Comparison of ENCODE assay signal across 28 cellular contexts in genomic region chr2:104847821-104848160, GRCh38. TPM values are rescaled to one million over a fixed set of nuclear protein-coding genes. Genes with fewer than 3 reads are reported as not detected.
DNase-seq lines count a peak whose midpoint lies in the region; TF ChIP-seq lines count a peak whose summit lies in the region.
"Had no signal": no experiment of that assay in that cellular context is flagged by ENCODE, and none has a peak within 500 bp of the region (broad histone marks: within the 10 kb centered on the region; RNA-seq: fewer than 3 reads in every experiment).

No MANE protein-coding gene starts in this region.

- no peaks in the 10 kb centered on the region for H3K9me3 Mint-ChIP-seq in nephron
- H3K9me3 Mint-ChIP-seq: CD4-positive, alpha-beta T cell had no signal

- DNase-seq in dorsolateral prefrontal cortex, result no peak
- peak; percentile 75 for DNase-seq in superior temporal gyrus (ENCODE audit: extremely low spot score)
- no peak for DNase-seq in epidermal melanocyte (ENCODE audit: insufficient read length, low spot score)
- DNase-seq in retina, result no peak
- no peak for DNase-seq in NCI-H2196 treated with DMSO at 0.1 percent for 48 hours (lab: John Stamatoyannopoulos, UW; ENCODE audit: unreplicated experiment)
- no peak for DNase-seq in NCI-H1105 (lab: John Stamatoyannopoulos, UW)
- DNase-seq: AML-193; CD4-positive, alpha-beta T cell; DMS53; GM23248; KBM-7; NCI-H2029; NCI-H2227 treated with DMSO at 0.1 percent for 48 hours; NCI-H69; Right ventricle myocardium superior; RPMI8226 had no signal

- H3K27me3 Mint-ChIP-seq in nephron (ENCODE audit: low read depth), result peaks cover 98% of the 10 kb centered on the region

- H3K27ac ChIP-seq in angular gyrus (ENCODE audit: low read depth, low read length) (peak overlapping the region; percentile 81), dorsolateral prefrontal cortex (peak overlapping the region; percentile 6 to 100 (median 99))
- H3K27ac ChIP-seq: A549; BLaER1 treated with 17β-estradiol and CSF1 and Interleukin-3, amounts not matched to agents 10 nM and 100 nM; GM23248; SJSA1 had no signal

- H3K36me3 Mint-ChIP-seq in nephron (ENCODE audit: low read depth), result no peaks in the 10 kb centered on the region

- TF ChIP-seq CTCF in dorsolateral prefrontal cortex (IDR thresholded peaks at IDR 0.05 in 54 of 56, conservative IDR thresholded peaks at IDR 0.05 in 2 of 56; ENCODE audit: low read depth in 1 of 56, partially characterized antibody in 56 of 56), result no peak
- no peak for TF ChIP-seq CTCF in nephron (IDR thresholded peaks at IDR 0.05; ENCODE audit: unreplicated experiment in 3 of 3)

- peaks cover 23% of the 10 kb centered on the region for H3K4me1 Mint-ChIP-seq in nephron

- intact Hi-C loops in dorsolateral prefrontal cortex (cut with DNase I), result loop anchor here (2.0 to 5.0 kb wide), 2 partner anchors 189 to 345 kb away; no protein-coding TSS in a partner anchor

- H3K4me3 ChIP-seq in dorsolateral prefrontal cortex, result peak overlapping the region in 45 of 59 donors; percentile 7 to 93 (median 76)
- H3K4me3 ChIP-seq: A549; BLaER1 treated with 17β-estradiol and CSF1 and Interleukin-3, amounts not matched to agents 10 nM and 100 nM; GM23248; HAP-1; SJSA1 had no signal

- peak overlapping the region in 2 of 3 experiments; percentile 89 to 91 for H3K27ac Mint-ChIP-seq in nephron
- H3K27ac Mint-ChIP-seq: CD4-positive, alpha-beta T cell had no signal

- H3K4me3 Mint-ChIP-seq in nephron, result peak overlapping the region; percentile 10 to 68 (median 11)
- H3K4me3 Mint-ChIP-seq: CD4-positive, alpha-beta T cell had no signal

- H3K27me3 ChIP-seq in dorsolateral prefrontal cortex, result peaks cover 0 to 25% (median 0%) of the 10 kb centered on the region in 45 donors

RNA-seq across cellular contexts. Expression of gene POU3F3, which starts 6.1 kb away (rescaled TPM):
- total RNA-seq in dorsolateral prefrontal cortex, result 100 to 1,000 TPM in 4 of 120 experiments, 10 to 100 TPM in 116; 43.0 to 120 (median 66.2) TPM
- total RNA-seq: CD4-positive, alpha-beta T cell; G401; GM23248; HepG2; HT-29; LHCN-M2; MCF 10A; NCI-H460; Right ventricle myocardium superior had no signal
